Comparison of ENCODE assay signal across 1 cellular context in the genomic region with DNA sequence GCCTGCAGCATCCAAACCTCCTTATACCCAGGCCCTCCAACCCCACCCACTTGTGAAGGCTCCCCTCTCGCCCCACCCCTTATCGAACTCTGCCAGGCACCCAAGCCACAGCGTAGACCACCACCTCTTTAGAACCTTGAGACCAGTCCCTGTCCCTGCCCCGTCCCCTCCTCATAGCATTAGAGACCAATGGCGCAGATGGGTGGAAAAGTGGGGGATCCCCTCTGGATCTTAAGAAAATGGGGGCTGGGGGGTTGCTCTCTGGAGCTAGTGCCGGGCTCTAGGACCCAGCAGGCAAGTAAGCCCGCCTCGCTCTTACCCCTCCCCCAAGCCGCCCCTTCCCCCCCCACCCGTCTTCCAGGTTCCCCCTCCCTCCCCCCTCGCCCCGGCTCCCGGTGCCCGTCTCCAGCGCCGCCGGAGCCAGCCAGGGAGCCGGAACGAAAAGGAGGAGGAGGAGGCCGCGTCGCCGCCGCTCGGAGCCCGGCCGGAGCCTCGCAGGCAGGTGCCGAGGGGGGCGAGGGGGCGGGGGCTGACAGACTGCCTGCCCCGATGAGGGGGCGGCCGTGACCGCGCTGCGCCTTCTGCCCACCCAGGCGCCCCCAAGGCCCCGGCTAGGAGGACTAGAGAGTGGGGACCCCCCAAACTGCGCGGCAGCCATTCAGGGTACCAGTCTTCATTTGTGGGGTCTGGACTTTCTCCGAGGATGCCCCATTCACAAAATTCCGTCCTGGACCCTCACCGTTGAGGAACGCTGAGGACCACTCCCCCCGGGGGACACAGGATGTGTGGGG.
TF ChIP-seq lines count a peak whose summit lies in the region.

A gene with protein sequence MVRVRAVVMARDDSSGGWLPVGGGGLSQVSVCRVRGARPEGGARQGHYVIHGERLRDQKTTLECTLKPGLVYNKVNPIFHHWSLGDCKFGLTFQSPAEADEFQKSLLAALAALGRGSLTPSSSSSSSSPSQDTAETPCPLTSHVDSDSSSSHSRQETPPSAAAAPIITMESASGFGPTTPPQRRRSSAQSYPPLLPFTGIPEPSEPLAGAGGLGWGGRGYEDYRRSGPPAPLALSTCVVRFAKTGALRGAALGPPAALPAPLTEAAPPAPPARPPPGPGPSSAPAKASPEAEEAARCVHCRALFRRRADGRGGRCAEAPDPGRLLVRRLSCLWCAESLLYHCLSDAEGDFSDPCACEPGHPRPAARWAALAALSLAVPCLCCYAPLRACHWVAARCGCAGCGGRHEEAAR (plus strand): TSS at position 388 of the 791 bp plus-strand sequence. CDS start 1,606 bp downstream, outside the sequence.

TF ChIP-seq in HEK293, 187 proteins besides CTCF, POLR2A, EP300 and RAD21 (continued from another document and continues in another):
- TF ChIP-seq, protein P1, sequence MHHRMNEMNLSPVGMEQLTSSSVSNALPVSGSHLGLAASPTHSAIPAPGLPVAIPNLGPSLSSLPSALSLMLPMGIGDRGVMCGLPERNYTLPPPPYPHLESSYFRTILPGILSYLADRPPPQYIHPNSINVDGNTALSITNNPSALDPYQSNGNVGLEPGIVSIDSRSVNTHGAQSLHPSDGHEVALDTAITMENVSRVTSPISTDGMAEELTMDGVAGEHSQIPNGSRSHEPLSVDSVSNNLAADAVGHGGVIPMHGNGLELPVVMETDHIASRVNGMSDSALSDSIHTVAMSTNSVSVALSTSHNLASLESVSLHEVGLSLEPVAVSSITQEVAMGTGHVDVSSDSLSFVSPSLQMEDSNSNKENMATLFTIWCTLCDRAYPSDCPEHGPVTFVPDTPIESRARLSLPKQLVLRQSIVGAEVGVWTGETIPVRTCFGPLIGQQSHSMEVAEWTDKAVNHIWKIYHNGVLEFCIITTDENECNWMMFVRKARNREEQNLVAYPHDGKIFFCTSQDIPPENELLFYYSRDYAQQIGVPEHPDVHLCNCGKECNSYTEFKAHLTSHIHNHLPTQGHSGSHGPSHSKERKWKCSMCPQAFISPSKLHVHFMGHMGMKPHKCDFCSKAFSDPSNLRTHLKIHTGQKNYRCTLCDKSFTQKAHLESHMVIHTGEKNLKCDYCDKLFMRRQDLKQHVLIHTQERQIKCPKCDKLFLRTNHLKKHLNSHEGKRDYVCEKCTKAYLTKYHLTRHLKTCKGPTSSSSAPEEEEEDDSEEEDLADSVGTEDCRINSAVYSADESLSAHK (tag by site-specific recombination; IDR thresholded peaks at IDR 0.05) = no peak
- TF ChIP-seq ZNF433 (tag by site-specific recombination; IDR thresholded peaks at IDR 0.05; ENCODE audit: low read depth) = no peak
- TF ChIP-seq ZFHX2 (tag by site-specific recombination; conservative IDR thresholded peaks at IDR 0.05) = peak; percentile 78
- no peak for TF ChIP-seq SP2 (tag by site-specific recombination; IDR thresholded peaks at IDR 0.05)
- TF ChIP-seq ZNF501 (tag by site-specific recombination; IDR thresholded peaks at IDR 0.05) = peak; percentile 75; the same call in 1 of the 2 replicates
- TF ChIP-seq, protein P2, sequence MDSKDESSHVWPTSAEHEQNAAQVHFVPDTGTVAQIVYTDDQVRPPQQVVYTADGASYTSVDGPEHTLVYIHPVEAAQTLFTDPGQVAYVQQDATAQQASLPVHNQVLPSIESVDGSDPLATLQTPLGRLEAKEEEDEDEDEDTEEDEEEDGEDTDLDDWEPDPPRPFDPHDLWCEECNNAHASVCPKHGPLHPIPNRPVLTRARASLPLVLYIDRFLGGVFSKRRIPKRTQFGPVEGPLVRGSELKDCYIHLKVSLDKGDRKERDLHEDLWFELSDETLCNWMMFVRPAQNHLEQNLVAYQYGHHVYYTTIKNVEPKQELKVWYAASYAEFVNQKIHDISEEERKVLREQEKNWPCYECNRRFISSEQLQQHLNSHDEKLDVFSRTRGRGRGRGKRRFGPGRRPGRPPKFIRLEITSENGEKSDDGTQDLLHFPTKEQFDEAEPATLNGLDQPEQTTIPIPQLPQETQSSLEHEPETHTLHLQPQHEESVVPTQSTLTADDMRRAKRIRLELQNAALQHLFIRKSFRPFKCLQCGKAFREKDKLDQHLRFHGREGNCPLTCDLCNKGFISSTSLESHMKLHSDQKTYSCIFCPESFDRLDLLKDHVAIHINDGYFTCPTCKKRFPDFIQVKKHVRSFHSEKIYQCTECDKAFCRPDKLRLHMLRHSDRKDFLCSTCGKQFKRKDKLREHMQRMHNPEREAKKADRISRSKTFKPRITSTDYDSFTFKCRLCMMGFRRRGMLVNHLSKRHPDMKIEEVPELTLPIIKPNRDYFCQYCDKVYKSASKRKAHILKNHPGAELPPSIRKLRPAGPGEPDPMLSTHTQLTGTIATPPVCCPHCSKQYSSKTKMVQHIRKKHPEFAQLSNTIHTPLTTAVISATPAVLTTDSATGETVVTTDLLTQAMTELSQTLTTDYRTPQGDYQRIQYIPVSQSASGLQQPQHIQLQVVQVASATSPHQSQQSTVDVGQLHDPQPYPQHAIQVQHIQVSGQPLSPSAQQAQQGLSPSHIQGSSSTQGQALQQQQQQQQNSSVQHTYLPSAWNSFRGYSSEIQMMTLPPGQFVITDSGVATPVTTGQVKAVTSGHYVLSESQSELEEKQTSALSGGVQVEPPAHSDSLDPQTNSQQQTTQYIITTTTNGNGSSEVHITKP (tag by site-specific recombination; IDR thresholded peaks at IDR 0.05) = peak; percentile 87
- TF ChIP-seq, protein P3, sequence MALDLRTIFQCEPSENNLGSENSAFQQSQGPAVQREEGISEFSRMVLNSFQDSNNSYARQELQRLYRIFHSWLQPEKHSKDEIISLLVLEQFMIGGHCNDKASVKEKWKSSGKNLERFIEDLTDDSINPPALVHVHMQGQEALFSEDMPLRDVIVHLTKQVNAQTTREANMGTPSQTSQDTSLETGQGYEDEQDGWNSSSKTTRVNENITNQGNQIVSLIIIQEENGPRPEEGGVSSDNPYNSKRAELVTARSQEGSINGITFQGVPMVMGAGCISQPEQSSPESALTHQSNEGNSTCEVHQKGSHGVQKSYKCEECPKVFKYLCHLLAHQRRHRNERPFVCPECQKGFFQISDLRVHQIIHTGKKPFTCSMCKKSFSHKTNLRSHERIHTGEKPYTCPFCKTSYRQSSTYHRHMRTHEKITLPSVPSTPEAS (tag by site-specific recombination; IDR thresholded peaks at IDR 0.05) = no peak; the same call in 1 of the 2 replicates
- TF ChIP-seq, protein P4, sequence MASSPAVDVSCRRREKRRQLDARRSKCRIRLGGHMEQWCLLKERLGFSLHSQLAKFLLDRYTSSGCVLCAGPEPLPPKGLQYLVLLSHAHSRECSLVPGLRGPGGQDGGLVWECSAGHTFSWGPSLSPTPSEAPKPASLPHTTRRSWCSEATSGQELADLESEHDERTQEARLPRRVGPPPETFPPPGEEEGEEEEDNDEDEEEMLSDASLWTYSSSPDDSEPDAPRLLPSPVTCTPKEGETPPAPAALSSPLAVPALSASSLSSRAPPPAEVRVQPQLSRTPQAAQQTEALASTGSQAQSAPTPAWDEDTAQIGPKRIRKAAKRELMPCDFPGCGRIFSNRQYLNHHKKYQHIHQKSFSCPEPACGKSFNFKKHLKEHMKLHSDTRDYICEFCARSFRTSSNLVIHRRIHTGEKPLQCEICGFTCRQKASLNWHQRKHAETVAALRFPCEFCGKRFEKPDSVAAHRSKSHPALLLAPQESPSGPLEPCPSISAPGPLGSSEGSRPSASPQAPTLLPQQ (tag by site-specific recombination; IDR thresholded peaks at IDR 0.05) = peak; percentile 90
- peak; percentile 98 for TF ChIP-seq ZBTB17 (tag by site-specific recombination; IDR thresholded peaks at IDR 0.05)
- no peak for TF ChIP-seq PRDM1 (tag by site-specific recombination; IDR thresholded peaks at IDR 0.05)
- TF ChIP-seq, protein P5, sequence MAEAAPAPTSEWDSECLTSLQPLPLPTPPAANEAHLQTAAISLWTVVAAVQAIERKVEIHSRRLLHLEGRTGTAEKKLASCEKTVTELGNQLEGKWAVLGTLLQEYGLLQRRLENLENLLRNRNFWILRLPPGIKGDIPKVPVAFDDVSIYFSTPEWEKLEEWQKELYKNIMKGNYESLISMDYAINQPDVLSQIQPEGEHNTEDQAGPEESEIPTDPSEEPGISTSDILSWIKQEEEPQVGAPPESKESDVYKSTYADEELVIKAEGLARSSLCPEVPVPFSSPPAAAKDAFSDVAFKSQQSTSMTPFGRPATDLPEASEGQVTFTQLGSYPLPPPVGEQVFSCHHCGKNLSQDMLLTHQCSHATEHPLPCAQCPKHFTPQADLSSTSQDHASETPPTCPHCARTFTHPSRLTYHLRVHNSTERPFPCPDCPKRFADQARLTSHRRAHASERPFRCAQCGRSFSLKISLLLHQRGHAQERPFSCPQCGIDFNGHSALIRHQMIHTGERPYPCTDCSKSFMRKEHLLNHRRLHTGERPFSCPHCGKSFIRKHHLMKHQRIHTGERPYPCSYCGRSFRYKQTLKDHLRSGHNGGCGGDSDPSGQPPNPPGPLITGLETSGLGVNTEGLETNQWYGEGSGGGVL (tag by site-specific recombination; IDR thresholded peaks at IDR 0.05) = peak; percentile 92
- no peak for TF ChIP-seq ZNF114 (tag by site-specific recombination; IDR thresholded peaks at IDR 0.05)
- no peak for TF ChIP-seq ZNF555 (tag by site-specific recombination; conservative IDR thresholded peaks at IDR 0.05)
- TF ChIP-seq ZNF561 (tag by site-specific recombination; IDR thresholded peaks at IDR 0.05; ENCODE audit: borderline replicate concordance) = peak; percentile 85
- no peak for TF ChIP-seq OVOL3 (tag by site-specific recombination; IDR thresholded peaks at IDR 0.05)
- TF ChIP-seq, protein P6, sequence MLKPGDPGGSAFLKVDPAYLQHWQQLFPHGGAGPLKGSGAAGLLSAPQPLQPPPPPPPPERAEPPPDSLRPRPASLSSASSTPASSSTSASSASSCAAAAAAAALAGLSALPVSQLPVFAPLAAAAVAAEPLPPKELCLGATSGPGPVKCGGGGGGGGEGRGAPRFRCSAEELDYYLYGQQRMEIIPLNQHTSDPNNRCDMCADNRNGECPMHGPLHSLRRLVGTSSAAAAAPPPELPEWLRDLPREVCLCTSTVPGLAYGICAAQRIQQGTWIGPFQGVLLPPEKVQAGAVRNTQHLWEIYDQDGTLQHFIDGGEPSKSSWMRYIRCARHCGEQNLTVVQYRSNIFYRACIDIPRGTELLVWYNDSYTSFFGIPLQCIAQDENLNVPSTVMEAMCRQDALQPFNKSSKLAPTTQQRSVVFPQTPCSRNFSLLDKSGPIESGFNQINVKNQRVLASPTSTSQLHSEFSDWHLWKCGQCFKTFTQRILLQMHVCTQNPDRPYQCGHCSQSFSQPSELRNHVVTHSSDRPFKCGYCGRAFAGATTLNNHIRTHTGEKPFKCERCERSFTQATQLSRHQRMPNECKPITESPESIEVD (tag by site-specific recombination; IDR thresholded peaks at IDR 0.05) = no peak
- no peak for TF ChIP-seq ZFP41 (tag by site-specific recombination; IDR thresholded peaks at IDR 0.05; ENCODE audit: borderline replicate concordance)
- no peak for TF ChIP-seq ZNF514 (tag by site-specific recombination; IDR thresholded peaks at IDR 0.05)
- no peak; the same call in 1 of the 2 replicates for TF ChIP-seq ZNF423 (tag by site-specific recombination; IDR thresholded peaks at IDR 0.05)
- no peak for TF ChIP-seq ZNF292 (tag by site-specific recombination; IDR thresholded peaks at IDR 0.05; ENCODE audit: borderline replicate concordance, low read depth)
- TF ChIP-seq, protein P7, sequence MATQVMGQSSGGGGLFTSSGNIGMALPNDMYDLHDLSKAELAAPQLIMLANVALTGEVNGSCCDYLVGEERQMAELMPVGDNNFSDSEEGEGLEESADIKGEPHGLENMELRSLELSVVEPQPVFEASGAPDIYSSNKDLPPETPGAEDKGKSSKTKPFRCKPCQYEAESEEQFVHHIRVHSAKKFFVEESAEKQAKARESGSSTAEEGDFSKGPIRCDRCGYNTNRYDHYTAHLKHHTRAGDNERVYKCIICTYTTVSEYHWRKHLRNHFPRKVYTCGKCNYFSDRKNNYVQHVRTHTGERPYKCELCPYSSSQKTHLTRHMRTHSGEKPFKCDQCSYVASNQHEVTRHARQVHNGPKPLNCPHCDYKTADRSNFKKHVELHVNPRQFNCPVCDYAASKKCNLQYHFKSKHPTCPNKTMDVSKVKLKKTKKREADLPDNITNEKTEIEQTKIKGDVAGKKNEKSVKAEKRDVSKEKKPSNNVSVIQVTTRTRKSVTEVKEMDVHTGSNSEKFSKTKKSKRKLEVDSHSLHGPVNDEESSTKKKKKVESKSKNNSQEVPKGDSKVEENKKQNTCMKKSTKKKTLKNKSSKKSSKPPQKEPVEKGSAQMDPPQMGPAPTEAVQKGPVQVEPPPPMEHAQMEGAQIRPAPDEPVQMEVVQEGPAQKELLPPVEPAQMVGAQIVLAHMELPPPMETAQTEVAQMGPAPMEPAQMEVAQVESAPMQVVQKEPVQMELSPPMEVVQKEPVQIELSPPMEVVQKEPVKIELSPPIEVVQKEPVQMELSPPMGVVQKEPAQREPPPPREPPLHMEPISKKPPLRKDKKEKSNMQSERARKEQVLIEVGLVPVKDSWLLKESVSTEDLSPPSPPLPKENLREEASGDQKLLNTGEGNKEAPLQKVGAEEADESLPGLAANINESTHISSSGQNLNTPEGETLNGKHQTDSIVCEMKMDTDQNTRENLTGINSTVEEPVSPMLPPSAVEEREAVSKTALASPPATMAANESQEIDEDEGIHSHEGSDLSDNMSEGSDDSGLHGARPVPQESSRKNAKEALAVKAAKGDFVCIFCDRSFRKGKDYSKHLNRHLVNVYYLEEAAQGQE (tag by site-specific recombination; IDR thresholded peaks at IDR 0.05) = no peak
- TF ChIP-seq ZNF571 (tag by site-specific recombination; IDR thresholded peaks at IDR 0.05) = no peak
- TF ChIP-seq ZBTB20 (tag by site-specific recombination; IDR thresholded peaks at IDR 0.05) = no peak
- no peak for TF ChIP-seq ZNF311 (tag by site-specific recombination; IDR thresholded peaks at IDR 0.05; ENCODE audit: borderline replicate concordance)
- TF ChIP-seq ZNF416 (tag by site-specific recombination; IDR thresholded peaks at IDR 0.05) = no peak
- no peak for TF ChIP-seq YY2 (tag by site-specific recombination; IDR thresholded peaks at IDR 0.05)
- TF ChIP-seq EGR2 (tag by site-specific recombination; IDR thresholded peaks at IDR 0.05; ENCODE audit: low read depth) = peak; percentile 37
- no peak for TF ChIP-seq ZNF223 (tag by site-specific recombination; IDR thresholded peaks at IDR 0.05)
- no peak for TF ChIP-seq ZFP37 (tag by site-specific recombination; IDR thresholded peaks at IDR 0.05)
- TF ChIP-seq ZNF335 (tag by site-specific recombination; conservative IDR thresholded peaks at IDR 0.05) = peak; percentile 92
- TF ChIP-seq, protein P8, sequence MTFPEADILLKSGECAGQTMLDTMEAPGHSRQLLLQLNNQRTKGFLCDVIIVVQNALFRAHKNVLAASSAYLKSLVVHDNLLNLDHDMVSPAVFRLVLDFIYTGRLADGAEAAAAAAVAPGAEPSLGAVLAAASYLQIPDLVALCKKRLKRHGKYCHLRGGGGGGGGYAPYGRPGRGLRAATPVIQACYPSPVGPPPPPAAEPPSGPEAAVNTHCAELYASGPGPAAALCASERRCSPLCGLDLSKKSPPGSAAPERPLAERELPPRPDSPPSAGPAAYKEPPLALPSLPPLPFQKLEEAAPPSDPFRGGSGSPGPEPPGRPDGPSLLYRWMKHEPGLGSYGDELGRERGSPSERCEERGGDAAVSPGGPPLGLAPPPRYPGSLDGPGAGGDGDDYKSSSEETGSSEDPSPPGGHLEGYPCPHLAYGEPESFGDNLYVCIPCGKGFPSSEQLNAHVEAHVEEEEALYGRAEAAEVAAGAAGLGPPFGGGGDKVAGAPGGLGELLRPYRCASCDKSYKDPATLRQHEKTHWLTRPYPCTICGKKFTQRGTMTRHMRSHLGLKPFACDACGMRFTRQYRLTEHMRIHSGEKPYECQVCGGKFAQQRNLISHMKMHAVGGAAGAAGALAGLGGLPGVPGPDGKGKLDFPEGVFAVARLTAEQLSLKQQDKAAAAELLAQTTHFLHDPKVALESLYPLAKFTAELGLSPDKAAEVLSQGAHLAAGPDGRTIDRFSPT (tag by site-specific recombination; IDR thresholded peaks at IDR 0.05) = peak; percentile 75
- TF ChIP-seq ZNF658 (tag by site-specific recombination; IDR thresholded peaks at IDR 0.05) = no peak
- TF ChIP-seq KLF1 (tag by site-specific recombination; IDR thresholded peaks at IDR 0.05) = peak; percentile 83
- no peak for TF ChIP-seq ZNF548 (tag by site-specific recombination; IDR thresholded peaks at IDR 0.05)
- TF ChIP-seq KLF9 (tag by site-specific recombination; IDR thresholded peaks at IDR 0.05; ENCODE audit: low read depth) = peak; percentile 72
